In the genomic region with DNA sequence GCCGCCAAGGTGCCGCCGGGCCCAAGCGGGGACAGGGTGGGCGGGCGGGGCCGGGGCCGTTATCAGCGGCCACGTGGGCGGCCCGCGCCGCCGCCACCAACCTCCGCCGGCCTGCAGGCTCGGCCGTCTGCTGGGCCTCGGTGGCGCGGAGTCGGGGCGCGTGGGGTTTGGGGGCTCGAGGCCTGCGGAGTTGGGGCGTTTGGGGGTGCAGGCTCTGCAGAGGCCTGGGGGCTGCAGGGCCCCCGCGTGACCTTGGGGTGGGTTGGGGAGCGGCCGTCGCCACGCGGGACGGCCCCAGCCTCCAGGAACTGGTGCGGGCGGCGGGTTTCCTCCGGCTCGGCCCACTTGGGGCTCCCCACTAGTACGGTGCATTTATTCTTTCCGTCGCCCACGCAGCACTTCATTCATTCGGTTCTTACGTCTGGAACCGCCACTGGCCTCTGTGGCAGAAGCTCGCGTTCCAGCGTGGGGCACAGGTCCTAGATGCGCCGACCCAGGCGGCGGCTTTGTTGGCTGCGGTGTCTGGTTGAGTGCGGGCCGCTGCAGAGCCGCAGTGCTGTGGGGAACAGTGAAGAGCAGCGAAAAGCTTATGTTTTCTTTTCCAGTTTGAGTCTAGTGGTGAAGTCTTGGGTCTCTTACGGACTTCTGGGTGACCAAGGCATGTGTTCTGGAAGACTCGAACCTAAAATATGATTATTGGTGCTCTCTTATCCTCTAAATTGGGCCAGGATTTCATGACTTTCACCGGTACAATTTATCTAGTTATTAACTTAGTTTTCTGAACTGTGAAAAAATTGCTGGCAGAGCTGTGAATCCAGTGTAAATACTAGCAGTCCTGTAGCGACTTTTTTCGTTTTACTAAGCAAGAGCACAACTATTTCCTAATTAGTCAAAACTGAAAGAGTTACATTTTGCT, we compare ENCODE assay signal across 6 cellular contexts. TPM values are rescaled to one million over a fixed set of nuclear protein-coding genes. Genes with fewer than 3 reads are reported as not detected.
DNase-seq lines count a peak whose midpoint lies in the region; ATAC-seq and TF ChIP-seq lines count a peak whose summit lies in the region.

No MANE protein-coding gene starts in this region.

- DNase-seq in A673 (ENCODE audit: low spot score) (peak; percentile 61), gastrocnemius medialis (no peak), NCI-H2029 treated with DMSO at 0.1 percent for 48 hours (lab: John Stamatoyannopoulos, UW) (no peak)
- peak; percentile 44 to 51 (median 49) for DNase-seq in effector memory CD8-positive, alpha-beta T cell

- H3K9me3 Mint-ChIP-seq in T-helper 1 cell treated with Interleukin-12 subunit alpha and Interleukin-12 subunit beta and Interleukin-4 antibody, amounts not matched to agents 30 μg/mL and 1 μg/mL, for 36 hours = no peaks in the 10 kb centered on the region
- no peaks in the 10 kb centered on the region for H3K9me3 Mint-ChIP-seq in effector memory CD8-positive, alpha-beta T cell

- H3K36me3 Mint-ChIP-seq in T-helper 1 cell treated with Interleukin-12 subunit alpha and Interleukin-12 subunit beta and Interleukin-4 antibody, amounts not matched to agents 30 μg/mL and 1 μg/mL, for 36 hours (ENCODE audit: low read depth) = peaks cover 27% of the 10 kb centered on the region
- peaks cover 64% of the 10 kb centered on the region for H3K36me3 Mint-ChIP-seq in effector memory CD8-positive, alpha-beta T cell (ENCODE audit: insufficient read depth)

- no peak for TF ChIP-seq POLR2A in gastrocnemius medialis (IDR thresholded peaks at IDR 0.05)

- BruUV-seq in A673 (replicated peaks; lab: Mats Ljungman, UMichigan) = TSS peak; percentile 67

- H3K27me3 ChIP-seq in A673 (replicated peaks; ENCODE audit: insufficient read depth, low read depth, low read length, poor library complexity) (no peaks in the 10 kb centered on the region), gastrocnemius medialis (no peaks in the 10 kb centered on the region)

- intact Hi-C loops in A673 (cut with micrococcal nuclease; ENCODE audit: unreplicated experiment) (no loop called here), gastrocnemius medialis (cut with DNase I; ENCODE audit: low total_unique reads) (loop anchor here (1.0 to 5.0 kb wide), 4 partner anchors 13 to 136 kb away; a partner anchor contains a TSS)

- H3K4me3 ChIP-seq in A673 (ENCODE audit: low read depth, low read length, poor library complexity, severe bottlenecking) (peak overlapping the region; percentile 95), gastrocnemius medialis (peak overlapping the region; percentile 72 to 97 (median 86))

- no peaks in the 10 kb centered on the region for H3K27me3 Mint-ChIP-seq in T-helper 1 cell treated with Interleukin-12 subunit alpha and Interleukin-12 subunit beta and Interleukin-4 antibody, amounts not matched to agents 30 μg/mL and 1 μg/mL, for 36 hours (ENCODE audit: low read depth)
- H3K27me3 Mint-ChIP-seq in effector memory CD8-positive, alpha-beta T cell = no peaks in the 10 kb centered on the region

- in situ Hi-C loops in gastrocnemius medialis (cut with MboI; ENCODE audit: low sequenced_read_pairs in 4 of 4) = no loop called here

- H3K9me3 ChIP-seq in A673 (ENCODE audit: low read depth, low read length, poor library complexity, severe bottlenecking) = no peaks in the 10 kb centered on the region
- H3K9me3 ChIP-seq in gastrocnemius medialis = no peaks in the 10 kb centered on the region

- ATAC-seq in GM21619 (IDR thresholded peaks at IDR 0.05; ENCODE audit: unreplicated experiment) (peak; percentile 14), gastrocnemius medialis (no peak)
- ATAC-seq in effector memory CD8-positive, alpha-beta T cell (replicated peaks) = peak; percentile 48

- POLR2A ChIA-PET in A673 (lab: Charles Lee; ENCODE audit: low non-redundant PET) = no interaction called here

- peak overlapping the region; percentile 86 for H3K27ac Mint-ChIP-seq in T-helper 1 cell treated with Interleukin-12 subunit alpha and Interleukin-12 subunit beta and Interleukin-4 antibody, amounts not matched to agents 30 μg/mL and 1 μg/mL, for 36 hours
- peak overlapping the region; percentile 90 to 92 for H3K27ac Mint-ChIP-seq in effector memory CD8-positive, alpha-beta T cell

- TF ChIP-seq CTCF in A673 (conservative IDR thresholded peaks at IDR 0.05; ENCODE audit: low read depth, low read length) (no peak), gastrocnemius medialis (IDR thresholded peaks at IDR 0.05 in 4 of 5, conservative IDR thresholded peaks at IDR 0.05 in 1 of 5) (no peak)

- peak overlapping the region; percentile 88 for H3K4me3 Mint-ChIP-seq in T-helper 1 cell treated with Interleukin-12 subunit alpha and Interleukin-12 subunit beta and Interleukin-4 antibody, amounts not matched to agents 30 μg/mL and 1 μg/mL, for 36 hours
- H3K4me3 Mint-ChIP-seq in effector memory CD8-positive, alpha-beta T cell = peak overlapping the region; percentile 83 to 86

- H3K27ac ChIP-seq in A673 (ENCODE audit: low read depth, low read length, poor library complexity, severe bottlenecking) (peak overlapping the region; percentile 95), gastrocnemius medialis (peak overlapping the region; percentile 94 to 99 (median 96))

- H3K4me1 Mint-ChIP-seq in T-helper 1 cell treated with Interleukin-12 subunit alpha and Interleukin-12 subunit beta and Interleukin-4 antibody, amounts not matched to agents 30 μg/mL and 1 μg/mL, for 36 hours (ENCODE audit: low read depth) = peaks cover 21% of the 10 kb centered on the region
- H3K4me1 Mint-ChIP-seq in effector memory CD8-positive, alpha-beta T cell (ENCODE audit: low read depth in 2 of 2) = peaks cover 18 to 35% of the 10 kb centered on the region in 2 donors

- CTCF ChIA-PET in A673 (lab: Charles Lee) = interaction anchor here (0.6 to 0.8 kb wide), 2 partner anchors 39 to 155 kb away, joined by 5 to 7 read pairs; no protein-coding TSS in a partner anchor

- H3K4me1 ChIP-seq in A673 (ENCODE audit: insufficient read depth, low read length, poor library complexity, severe bottlenecking) (peaks cover 19% of the 10 kb centered on the region), gastrocnemius medialis (peaks cover 28 to 30% of the 10 kb centered on the region in 2 donors)

- H3K36me3 ChIP-seq in A673 (ENCODE audit: insufficient read depth, low read length, poor library complexity, severe bottlenecking) (peaks cover 69% of the 10 kb centered on the region), gastrocnemius medialis (peaks cover 0 to 40% of the 10 kb centered on the region in 2 donors)

RNA-seq across cellular contexts. Expression of a gene that starts 0.9 kb away (rescaled TPM):
- total RNA-seq in A673 (2021) = 68.1 and 71.1 TPM in 2 replicates
- total RNA-seq in gastrocnemius medialis = 10 to 100 TPM; 16.9 to 38.0 (median 28.2) TPM

RNA-seq across cellular contexts. Expression of a gene that starts 2.0 kb away (rescaled TPM):
- total RNA-seq in A673 (2021) (501 and 509 TPM in 2 replicates), gastrocnemius medialis (100 to 1,000 TPM in 2 of 4 donors, 10 to 100 TPM in 2; 79.4 to 147 (median 120) TPM)

RNA-seq across cellular contexts. Expression of a gene that starts 13.7 kb away (rescaled TPM):
- 58.8 and 60.2 TPM in 2 replicates for total RNA-seq in A673 (2021)
- 10 to 100 TPM in 3 of 4 donors, 1 to 10 TPM in 1; 7.3 to 15.8 (median 12.8) TPM for total RNA-seq in gastrocnemius medialis

RNA-seq across cellular contexts. Expression of a gene that starts 32.9 kb away (rescaled TPM):
- total RNA-seq in A673 (2021) (not detected in 2 replicates), gastrocnemius medialis (1 to 10 TPM in 1 of 4 donors, under 1 TPM in 1, not detected in 2; 0.82 to 3.5 TPM)

RNA-seq across cellular contexts. Expression of a gene that starts 37.9 kb away (rescaled TPM):
- total RNA-seq in A673 (2021) (63.2 and 74.8 TPM in 2 replicates), gastrocnemius medialis (10 to 100 TPM in 2 of 4 donors, 1 to 10 TPM in 2; 5.2 to 16.5 (median 11.2) TPM)

Comparison
In these comparisons a context has a peak if more than half of its experiments do, and no peak if none do; other contexts are left out.
1. DNase-seq: peak in A673 (single experiment) and effector memory CD8-positive, alpha-beta T cell (3 of 3); none in gastrocnemius medialis (0 of 2) and NCI-H2029 treated with DMSO at 0.1 percent for 48 hours (single experiment).
2. ATAC-seq: peak in GM21619 (single experiment) and effector memory CD8-positive, alpha-beta T cell (single experiment); none in gastrocnemius medialis (0 of 2).